In genomic region chr2:43220982-43221659, GRCh38 we compare ENCODE assay signal across 8 cellular contexts. TPM values are rescaled to one million over a fixed set of nuclear protein-coding genes. Genes with fewer than 3 reads are reported as not detected.
DNase-seq lines count a peak whose midpoint lies in the region; ATAC-seq and TF ChIP-seq lines count a peak whose summit lies in the region.

No MANE protein-coding gene starts in this region.

- H3K4me3 ChIP-seq in SJCRH30: peak overlapping the region; percentile 65
- peak overlapping the region; percentile 73 to 99 (median 90) for H3K4me3 ChIP-seq in spleen

- peak; percentile 50 for DNase-seq in stimulated activated CD4-positive, alpha-beta T cell treated with anti-CD3 and anti-CD28 coated beads, Interleukin-15, amount 100 ng/mL, for 24 hours
- no peak for DNase-seq in stimulated activated CD4-positive, alpha-beta T cell treated with anti-CD3 and anti-CD28 coated beads, Interleukin-12 subunit alpha, Interleukin-12 subunit beta, amount 100 ng/mL, for 4 hours
- DNase-seq in SJCRH30 (peak; percentile 90 to 91), brain pericyte (ENCODE audit: low read depth, low spot score) (peak; percentile 80), immature natural killer cell (peak; percentile 30 to 47 (median 39)), spleen (peak; percentile 89), DMS153 treated with DMSO at 0.1 percent for 48 hours (lab: John Stamatoyannopoulos, UW; ENCODE audit: unreplicated experiment) (no peak)

- H3K4me1 ChIP-seq in SJCRH30 (peaks cover 32% of the 10 kb centered on the region), spleen (peaks cover 30 to 74% (median 66%) of the 10 kb centered on the region in 6 donors)

- peaks cover 32 to 43% (median 34%) of the 10 kb centered on the region in 3 donors for H3K36me3 Mint-ChIP-seq in immature natural killer cell

- H3K4me1 Mint-ChIP-seq in immature natural killer cell: peaks cover 53 to 64% of the 10 kb centered on the region in 2 donors

- H3K4me3 Mint-ChIP-seq in immature natural killer cell: peak overlapping the region; percentile 88 to 98 (median 93)

- peak in 2 of 3 donors; percentile 34 to 66 for TF ChIP-seq POLR2A in spleen (IDR thresholded peaks at IDR 0.05)

- intact Hi-C loops in spleen (cut with DNase I; ENCODE audit: low total_unique reads): loop anchor here (5.0 to 10.0 kb wide), 2 partner anchors 89 to 246 kb away; no protein-coding TSS in a partner anchor

- no peaks in the 10 kb centered on the region for H3K9me3 ChIP-seq in SJCRH30 (replicated peaks)
- H3K9me3 ChIP-seq in spleen: no peaks in the 10 kb centered on the region

- H3K27me3 Mint-ChIP-seq in immature natural killer cell (ENCODE audit: low read depth in 3 of 3): peaks cover 63 to 72% (median 71%) of the 10 kb centered on the region in 3 donors

- no peak for ATAC-seq in GM19351 (IDR thresholded peaks at IDR 0.05; ENCODE audit: unreplicated experiment)

- H3K27ac ChIP-seq in SJCRH30 (peak overlapping the region; percentile 73), spleen (peak overlapping the region; percentile 93 to 100 (median 99))

- H3K27ac Mint-ChIP-seq in immature natural killer cell: peak overlapping the region; percentile 95 to 99 (median 98)

- TF ChIP-seq CTCF in spleen (IDR thresholded peaks at IDR 0.05 in 8 of 11, conservative IDR thresholded peaks at IDR 0.05 in 3 of 11): no peak

- H3K27me3 ChIP-seq in SJCRH30 (no peaks in the 10 kb centered on the region), spleen (replicated peaks in 1 of 7) (no peaks in the 10 kb centered on the region)

- H3K36me3 ChIP-seq in SJCRH30: peaks cover 12% of the 10 kb centered on the region
- H3K36me3 ChIP-seq in spleen: peaks cover 0 to 50% (median 28%) of the 10 kb centered on the region in 6 donors

- H3K9me3 Mint-ChIP-seq in immature natural killer cell: peaks cover 0 to 2% (median 0%) of the 10 kb centered on the region in 6 donors

- 1 to 4% (median 2%) methylated on average over 12 to 16 of the region's 16 CpGs for WGBS in spleen, 5 donors

RNA-seq across cellular contexts. Expression of gene ZFP36L2, which starts 5.3 kb away (rescaled TPM):
- 5.1 and 5.6 TPM in 2 replicates for total RNA-seq in SJCRH30 (2014; rRNA removed; shearing (Covaris generic))
- 100 to 1,000 TPM; 166 to 431 (median 274) TPM for polyA plus RNA-seq in immature natural killer cell
- 100 to 1,000 TPM; 118 to 223 (median 131) TPM for total RNA-seq in spleen
- polyA plus RNA-seq in spleen: 100 to 1,000 TPM in 1 of 3 donors, 10 to 100 TPM in 2; 72.4 to 115 (median 91.0) TPM

Comparison
In these comparisons a context has a peak if more than half of its experiments do, and no peak if none do; other contexts are left out.
1. DNase-seq: peak in stimulated activated CD4-positive, alpha-beta T cell treated with anti-CD3 and anti-CD28 coated beads, Interleukin-15, amount 100 ng/mL, for 24 hours (single experiment), SJCRH30 (2 of 2), brain pericyte (single experiment), immature natural killer cell (3 of 3) and spleen (single experiment); none in stimulated activated CD4-positive, alpha-beta T cell treated with anti-CD3 and anti-CD28 coated beads, Interleukin-12 subunit alpha, Interleukin-12 subunit beta, amount 100 ng/mL, for 4 hours (single experiment) and DMS153 treated with DMSO at 0.1 percent for 48 hours (single experiment).
2. RNA of gene ZFP36L2, which starts 5.3 kb away (total RNA-seq): 118 to 223 TPM in spleen; 5.1 to 5.6 TPM in SJCRH30; every median in the first group is over 10 times any median in the second.